8 cellular contexts compared by ENCODE assay signal in the genomic region with DNA sequence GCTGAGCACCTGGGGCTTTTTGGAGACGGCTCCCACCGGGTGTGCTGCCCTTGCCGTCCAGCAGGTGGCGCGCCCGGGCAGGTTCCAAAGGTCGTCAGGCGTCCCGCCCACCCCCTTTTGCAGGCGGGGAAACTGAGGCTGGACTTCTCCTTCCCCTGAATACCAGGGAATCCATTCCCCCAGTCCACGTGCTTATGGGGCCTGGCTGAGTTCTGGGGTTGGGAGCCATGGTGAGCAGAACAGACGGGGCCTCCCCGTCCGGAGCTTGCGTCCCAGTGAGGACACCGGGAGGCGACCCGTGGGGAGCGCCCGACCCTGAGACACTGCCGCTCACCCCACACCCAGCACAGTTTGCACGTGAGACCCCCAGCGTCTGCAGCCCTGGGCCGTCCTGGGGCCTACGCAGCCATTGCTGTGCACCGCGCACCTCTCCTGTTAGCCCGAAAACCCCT. TPM values are rescaled to one million over a fixed set of nuclear protein-coding genes. Genes with fewer than 3 reads are reported as not detected.
A peak's percentile ranks its signal among the peaks of the same experiment; 100 is the strongest.
DNase-seq lines count a peak whose midpoint lies in the region; ATAC-seq and TF ChIP-seq lines count a peak whose summit lies in the region.

No MANE protein-coding gene starts in this region.

- peak; percentile 64 for DNase-seq in BE2C
- peak; percentile 87 for DNase-seq in activated CD8-positive, alpha-beta memory T cell treated with anti-CD3 and anti-CD28 coated beads, Interleukin-2, amount 50 U/mL, for 48 hours
- no peak for DNase-seq in esophagus muscularis mucosa (ENCODE audit: extremely low spot score)
- DNase-seq in posterior cingulate gyrus = peak in 7 of 10 donors; percentile 36 to 93 (median 57)
- no peak for DNase-seq in NCI-H146 treated with DMSO at 0.1 percent for 48 hours (lab: John Stamatoyannopoulos, UW; ENCODE audit: unreplicated experiment)
- no peak for DNase-seq in RKO (ENCODE audit: low spot score)

- intact Hi-C loops in esophagus muscularis mucosa (cut with DNase I) = loop anchor here (5.0 kb wide), 1 partner anchor 87 kb away; no protein-coding TSS in a partner anchor
- intact Hi-C loops in posterior cingulate gyrus (cut with DNase I) = no loop called here

- H3K36me3 ChIP-seq in BE2C (no peaks in the 10 kb centered on the region), esophagus muscularis mucosa (no peaks in the 10 kb centered on the region)

- no peaks in the 10 kb centered on the region for H3K9me3 ChIP-seq in BE2C
- H3K9me3 ChIP-seq in esophagus muscularis mucosa = peaks cover 0 to 10% (median 7%) of the 10 kb centered on the region in 4 donors

- WGBS in esophagus muscularis mucosa = 3% methylated on average over 6 of the region's 28 CpGs

- H3K27me3 ChIP-seq in BE2C = no peaks in the 10 kb centered on the region
- peaks cover 0 to 42% (median 0%) of the 10 kb centered on the region in 4 donors for H3K27me3 ChIP-seq in esophagus muscularis mucosa

- H3K27ac ChIP-seq in esophagus muscularis mucosa (replicated peaks in 1 of 4) = no peak overlapping the region

- H3K4me1 ChIP-seq in BE2C = no peaks in the 10 kb centered on the region
- H3K4me1 ChIP-seq in esophagus muscularis mucosa = peaks cover 0 to 8% (median 4%) of the 10 kb centered on the region in 4 donors

- peak; percentile 64; the same call in 1 of the 2 replicates for TF ChIP-seq RAD21 in Ishikawa (IDR thresholded peaks at IDR 0.05; ENCODE audit: low read depth)

- ATAC-seq in HG03378 (IDR thresholded peaks at IDR 0.05; ENCODE audit: unreplicated experiment) = no peak

- TF ChIP-seq EP300 in Ishikawa (IDR thresholded peaks at IDR 0.05; ENCODE audit: borderline replicate concordance) = no peak
- TF ChIP-seq EP300 in esophagus muscularis mucosa (IDR thresholded peaks at IDR 0.05) = no peak

- TF ChIP-seq CTCF in BE2C (IDR thresholded peaks at IDR 0.05; ENCODE audit: low read depth, low read length) (peak; percentile 83), esophagus muscularis mucosa (IDR thresholded peaks at IDR 0.05) (peak; percentile 75 to 98 (median 86))

- no peak for TF ChIP-seq POLR2A in esophagus muscularis mucosa (IDR thresholded peaks at IDR 0.05; ENCODE audit: low read depth)

- H3K4me3 ChIP-seq in BE2C (ENCODE audit: low read depth, low read length) (no peak overlapping the region), esophagus muscularis mucosa (no peak overlapping the region)

TF ChIP-seq in Ishikawa, 13 proteins besides CTCF, POLR2A, EP300 and RAD21:
- TF ChIP-seq TCF12 (IDR thresholded peaks at IDR 0.05; ENCODE audit: low read depth) (no peak), CEBPB (IDR thresholded peaks at IDR 0.05) (no peak), FOXM1 (IDR thresholded peaks at IDR 0.05; ENCODE audit: borderline replicate concordance, low read depth) (no peak), ZBTB7A (IDR thresholded peaks at IDR 0.05; ENCODE audit: low read depth) (no peak), TAF1 (IDR thresholded peaks at IDR 0.05; ENCODE audit: low read depth) (no peak), NFIC (IDR thresholded peaks at IDR 0.05) (no peak), EGR1 (IDR thresholded peaks at IDR 0.05) (no peak), CREB1 (IDR thresholded peaks at IDR 0.05; ENCODE audit: low read depth) (no peak), TEAD4 (IDR thresholded peaks at IDR 0.05) (no peak), YY1 (IDR thresholded peaks at IDR 0.05; ENCODE audit: low read depth) (no peak)
- TF ChIP-seq, protein P1, sequence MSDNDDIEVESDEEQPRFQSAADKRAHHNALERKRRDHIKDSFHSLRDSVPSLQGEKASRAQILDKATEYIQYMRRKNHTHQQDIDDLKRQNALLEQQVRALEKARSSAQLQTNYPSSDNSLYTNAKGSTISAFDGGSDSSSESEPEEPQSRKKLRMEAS (IDR thresholded peaks at IDR 0.05) = no peak
- TF ChIP-seq, protein P2, sequence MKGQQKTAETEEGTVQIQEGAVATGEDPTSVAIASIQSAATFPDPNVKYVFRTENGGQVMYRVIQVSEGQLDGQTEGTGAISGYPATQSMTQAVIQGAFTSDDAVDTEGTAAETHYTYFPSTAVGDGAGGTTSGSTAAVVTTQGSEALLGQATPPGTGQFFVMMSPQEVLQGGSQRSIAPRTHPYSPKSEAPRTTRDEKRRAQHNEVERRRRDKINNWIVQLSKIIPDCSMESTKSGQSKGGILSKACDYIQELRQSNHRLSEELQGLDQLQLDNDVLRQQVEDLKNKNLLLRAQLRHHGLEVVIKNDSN (IDR thresholded peaks at IDR 0.05) = no peak
- TF ChIP-seq, protein P3, sequence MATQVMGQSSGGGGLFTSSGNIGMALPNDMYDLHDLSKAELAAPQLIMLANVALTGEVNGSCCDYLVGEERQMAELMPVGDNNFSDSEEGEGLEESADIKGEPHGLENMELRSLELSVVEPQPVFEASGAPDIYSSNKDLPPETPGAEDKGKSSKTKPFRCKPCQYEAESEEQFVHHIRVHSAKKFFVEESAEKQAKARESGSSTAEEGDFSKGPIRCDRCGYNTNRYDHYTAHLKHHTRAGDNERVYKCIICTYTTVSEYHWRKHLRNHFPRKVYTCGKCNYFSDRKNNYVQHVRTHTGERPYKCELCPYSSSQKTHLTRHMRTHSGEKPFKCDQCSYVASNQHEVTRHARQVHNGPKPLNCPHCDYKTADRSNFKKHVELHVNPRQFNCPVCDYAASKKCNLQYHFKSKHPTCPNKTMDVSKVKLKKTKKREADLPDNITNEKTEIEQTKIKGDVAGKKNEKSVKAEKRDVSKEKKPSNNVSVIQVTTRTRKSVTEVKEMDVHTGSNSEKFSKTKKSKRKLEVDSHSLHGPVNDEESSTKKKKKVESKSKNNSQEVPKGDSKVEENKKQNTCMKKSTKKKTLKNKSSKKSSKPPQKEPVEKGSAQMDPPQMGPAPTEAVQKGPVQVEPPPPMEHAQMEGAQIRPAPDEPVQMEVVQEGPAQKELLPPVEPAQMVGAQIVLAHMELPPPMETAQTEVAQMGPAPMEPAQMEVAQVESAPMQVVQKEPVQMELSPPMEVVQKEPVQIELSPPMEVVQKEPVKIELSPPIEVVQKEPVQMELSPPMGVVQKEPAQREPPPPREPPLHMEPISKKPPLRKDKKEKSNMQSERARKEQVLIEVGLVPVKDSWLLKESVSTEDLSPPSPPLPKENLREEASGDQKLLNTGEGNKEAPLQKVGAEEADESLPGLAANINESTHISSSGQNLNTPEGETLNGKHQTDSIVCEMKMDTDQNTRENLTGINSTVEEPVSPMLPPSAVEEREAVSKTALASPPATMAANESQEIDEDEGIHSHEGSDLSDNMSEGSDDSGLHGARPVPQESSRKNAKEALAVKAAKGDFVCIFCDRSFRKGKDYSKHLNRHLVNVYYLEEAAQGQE (IDR thresholded peaks at IDR 0.05; ENCODE audit: low read depth) = no peak

RNA-seq across cellular contexts. Expression of a gene that starts 51.8 kb away (rescaled TPM):
- polyA plus RNA-seq in BE2C (2012; ENCODE audit: insufficient read depth, insufficient read length, low read depth) = 15.0 TPM
- total RNA-seq in esophagus muscularis mucosa = 1 to 10 TPM in 1 of 4 donors, under 1 TPM in 3; 0.42 to 2.2 (median 0.54) TPM

RNA-seq across cellular contexts. Expression of a gene that starts 57.7 kb away (rescaled TPM):
- 25.0 TPM for polyA plus RNA-seq in BE2C (2012; ENCODE audit: insufficient read depth, insufficient read length, low read depth)
- 10 to 100 TPM; 12.9 to 24.7 (median 18.6) TPM for total RNA-seq in esophagus muscularis mucosa

Comparison
In these comparisons a context has a peak if more than half of its experiments do, and no peak if none do; other contexts are left out.
1. DNase-seq: peak in BE2C (single experiment), activated CD8-positive, alpha-beta memory T cell treated with anti-CD3 and anti-CD28 coated beads, Interleukin-2, amount 50 U/mL, for 48 hours (single experiment) and posterior cingulate gyrus (7 of 10); none in esophagus muscularis mucosa (single experiment), NCI-H146 treated with DMSO at 0.1 percent for 48 hours (single experiment) and RKO (single experiment).